14 cellular contexts compared by ENCODE assay signal in genomic region chr2:180577567-180577966, GRCh38.
"Had no signal": no experiment of that assay in that cellular context is flagged by ENCODE, and none has a peak within 500 bp of the region (broad histone marks: within the 10 kb centered on the region; RNA-seq: fewer than 3 reads in every experiment).

No MANE protein-coding gene starts in this region.

- H3K4me3 ChIP-seq: thoracic aorta, upper lobe of right lung had no signal

- H3K36me3 ChIP-seq: brain microvascular endothelial cell, neutrophil, thoracic aorta, upper lobe of right lung had no signal

- H3K27me3 ChIP-seq: brain microvascular endothelial cell, neutrophil, upper lobe of right lung had no signal

- DNase-seq: activated CD4-positive, alpha-beta T cell treated with anti-CD3 and anti-CD28 coated beads, Interleukin-2, amount 10 ng/mL, durations not matched to agents 7 days and 5 days; activated CD8-positive, alpha-beta memory T cell treated with anti-CD3 and anti-CD28 coated beads for 24 hours; activated naive CD8-positive, alpha-beta T cell treated with anti-CD3 and anti-CD28 coated beads for 36 hours; brain microvascular endothelial cell; effector memory CD4-positive, alpha-beta T cell; left ventricle myocardium superior; mesenchymal stem cell; natural killer cell; T-helper 17 cell; upper lobe of right lung had no signal

- FAIRE-seq: keratinocyte had no signal

- ATAC-seq: left ventricle myocardium superior; natural killer cell; stimulated activated effector memory CD8-positive, alpha-beta T cell treated with anti-CD3 and anti-CD28 coated beads, Interleukin-12 subunit alpha, Interleukin-12 subunit beta, amount 100 ng/mL, for 72 hours; T-helper 17 cell; upper lobe of right lung had no signal
